ENCODE assay signal across 8 cellular contexts in the genomic region with DNA sequence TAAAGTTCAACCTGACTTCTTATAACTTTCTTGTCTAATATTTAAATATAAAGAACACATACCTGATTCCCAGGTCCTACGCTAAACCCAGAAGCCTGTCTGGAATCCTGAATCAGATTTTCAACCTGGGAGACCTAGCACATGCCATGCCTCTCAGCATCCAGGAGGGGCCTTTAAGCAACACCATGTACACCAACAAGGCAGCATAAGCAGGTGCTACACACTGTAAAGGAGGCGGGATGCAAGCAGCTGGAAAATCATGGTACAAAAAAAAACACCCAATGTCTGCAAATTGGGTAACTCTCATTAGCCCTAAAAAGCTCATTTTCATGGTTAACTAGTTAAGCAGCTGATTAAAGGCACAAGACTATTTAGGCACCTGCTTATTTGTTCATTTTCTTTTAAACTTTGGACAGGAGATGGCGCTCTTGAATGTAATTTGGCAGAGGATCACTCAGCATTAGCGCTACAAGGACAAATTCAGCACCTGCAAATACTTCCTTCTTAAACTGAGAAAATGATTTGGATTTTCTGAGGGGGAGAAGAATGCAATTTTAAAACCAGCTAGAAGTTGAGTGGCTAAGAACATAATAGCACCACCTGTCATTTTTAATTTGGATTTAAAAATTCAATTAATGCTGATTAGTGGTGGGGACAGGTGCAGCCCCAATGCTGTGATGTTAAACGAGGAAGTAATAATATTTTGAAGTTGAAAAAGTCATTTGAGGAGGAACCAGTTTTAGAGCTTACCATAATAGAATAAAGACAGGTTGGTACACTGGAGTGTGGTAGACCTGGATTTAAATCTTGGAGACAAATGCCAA.
DNase-seq lines count a peak whose midpoint lies in the region; ATAC-seq and TF ChIP-seq lines count a peak whose summit lies in the region.

No MANE protein-coding gene starts in this region.

- H3K27ac Mint-ChIP-seq in activated CD4-positive, alpha-beta T cell treated with anti-CD3 and anti-CD28 coated beads, Interleukin-2, amount 10 ng/mL, durations not matched to agents 7 days and 5 days: no peak overlapping the region

- no peak overlapping the region for H3K4me3 ChIP-seq in epithelial cell of proximal tubule (ENCODE audit: low read depth, low read length)

- POLR2A ChIA-PET in activated CD4-positive, alpha-beta T cell treated with anti-CD3 and anti-CD28 coated beads, Interleukin-2, amount 10 ng/mL, durations not matched to agents 7 days and 5 days (lab: Charles Lee): no interaction called here

- H3K4me3 Mint-ChIP-seq in activated CD4-positive, alpha-beta T cell treated with anti-CD3 and anti-CD28 coated beads, Interleukin-2, amount 10 ng/mL, durations not matched to agents 7 days and 5 days: no peak overlapping the region

- DNase-seq in activated CD4-positive, alpha-beta T cell treated with anti-CD3 and anti-CD28 coated beads, Interleukin-2, amount 10 ng/mL, durations not matched to agents 7 days and 5 days: peak; percentile 71
- no peak for DNase-seq in activated CD4-positive, alpha-beta T cell treated with anti-CD3 and anti-CD28 coated beads for 48 hours
- DNase-seq in NCI-H1092 (lab: John Stamatoyannopoulos, UW) (peak; percentile 79), SHP77 (lab: John Stamatoyannopoulos, UW) (peak; percentile 45 to 58), epithelial cell of proximal tubule (ENCODE audit: low read depth) (peak; percentile 43), non-pigmented ciliary epithelial cell (ENCODE audit: low read depth) (peak; percentile 48), amniotic stem cell (lab: John Stamatoyannopoulos, UW) (no peak)

- peaks cover 14% of the 10 kb centered on the region for H3K4me1 Mint-ChIP-seq in activated CD4-positive, alpha-beta T cell treated with anti-CD3 and anti-CD28 coated beads, Interleukin-2, amount 10 ng/mL, durations not matched to agents 7 days and 5 days

- H3K9me3 Mint-ChIP-seq in activated CD4-positive, alpha-beta T cell treated with anti-CD3 and anti-CD28 coated beads, Interleukin-2, amount 10 ng/mL, durations not matched to agents 7 days and 5 days: no peaks in the 10 kb centered on the region

- peak; percentile 59 for ATAC-seq in GM21390 (IDR thresholded peaks at IDR 0.05; ENCODE audit: unreplicated experiment)

- no peaks in the 10 kb centered on the region for H3K36me3 Mint-ChIP-seq in activated CD4-positive, alpha-beta T cell treated with anti-CD3 and anti-CD28 coated beads, Interleukin-2, amount 10 ng/mL, durations not matched to agents 7 days and 5 days (ENCODE audit: low read depth)

- CTCF ChIA-PET in activated CD4-positive, alpha-beta T cell treated with anti-CD3 and anti-CD28 coated beads, Interleukin-2, amount 10 ng/mL, durations not matched to agents 7 days and 5 days (lab: Charles Lee): interaction anchor here (0.6 to 1.5 kb wide), 8 partner anchors 10 to 503 kb away, joined by 3 to 5 read pairs (median 3); a partner anchor contains a TSS

- peak; percentile 67 for TF ChIP-seq CTCF in epithelial cell of proximal tubule (conservative IDR thresholded peaks at IDR 0.05; ENCODE audit: low read depth, low read length)

- H3K27me3 Mint-ChIP-seq in activated CD4-positive, alpha-beta T cell treated with anti-CD3 and anti-CD28 coated beads, Interleukin-2, amount 10 ng/mL, durations not matched to agents 7 days and 5 days: peaks cover 19% of the 10 kb centered on the region

Comparison
In these comparisons a context has a peak if more than half of its experiments do, and no peak if none do; other contexts are left out.
1. DNase-seq: peak in activated CD4-positive, alpha-beta T cell treated with anti-CD3 and anti-CD28 coated beads, Interleukin-2, amount 10 ng/mL, durations not matched to agents 7 days and 5 days (single experiment), NCI-H1092 (single experiment), SHP77 (2 of 2), epithelial cell of proximal tubule (single experiment) and non-pigmented ciliary epithelial cell (single experiment); none in activated CD4-positive, alpha-beta T cell treated with anti-CD3 and anti-CD28 coated beads for 48 hours (single experiment) and amniotic stem cell (single experiment).